In the genomic region with DNA sequence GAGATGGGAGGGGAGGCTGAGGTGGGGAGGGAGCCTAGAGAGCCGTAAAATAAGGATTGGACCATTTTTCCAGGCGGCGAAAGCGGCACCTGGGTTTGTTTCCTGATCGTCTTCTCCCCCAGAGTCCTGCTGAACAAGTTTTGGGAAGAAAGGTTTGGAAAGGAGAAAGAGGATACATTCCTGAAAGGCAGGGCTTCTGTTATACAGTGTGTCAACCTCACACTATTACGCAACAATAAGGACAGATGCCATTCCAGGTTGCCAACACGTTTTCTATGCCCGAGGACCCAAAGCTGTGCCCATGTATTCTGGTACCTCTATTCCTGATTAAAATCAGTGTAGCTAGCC, we compare ENCODE assay signal across 8 cellular contexts. TPM values are rescaled to one million over a fixed set of nuclear protein-coding genes. Genes with fewer than 3 reads are reported as not detected.
DNase-seq lines count a peak whose midpoint lies in the region; ATAC-seq and TF ChIP-seq lines count a peak whose summit lies in the region.

No MANE protein-coding gene starts in this region.

- no peaks in the 10 kb centered on the region for H3K36me3 Mint-ChIP-seq in stimulated activated effector memory CD8-positive, alpha-beta T cell treated with anti-CD3 and anti-CD28 coated beads, Interleukin-12 subunit alpha, Interleukin-12 subunit beta, amount 100 ng/mL, for 72 hours

- H3K4me1 ChIP-seq in mesenchymal stem cell (ENCODE audit: control insufficient read depth, insufficient read depth, low read depth, low read length), result no peaks in the 10 kb centered on the region

- DNase-seq in HT1080 (ENCODE audit: low read depth) (peak; percentile 15), cardiac fibroblast (ENCODE audit: low read depth in 2 of 2) (no peak), mesenchymal stem cell (no peak), GM10248 (ENCODE audit: extremely low spot score) (no peak), SW 1271 (lab: John Stamatoyannopoulos, UW) (no peak)
- no peak for DNase-seq in stimulated activated effector memory CD8-positive, alpha-beta T cell treated with anti-CD3 and anti-CD28 coated beads, Interleukin-12 subunit alpha, Interleukin-12 subunit beta, amount 100 ng/mL, for 72 hours (ENCODE audit: low spot score in 2 of 2)

- no peak overlapping the region for H2BK12ac ChIP-seq in mesenchymal stem cell (ENCODE audit: low read length in 2 of 2)

- POLR2A ChIA-PET in GM10248 (lab: Yijun Ruan, JAX), result no interaction called here

- no peak overlapping the region for H3K4me3 Mint-ChIP-seq in stimulated activated effector memory CD8-positive, alpha-beta T cell treated with anti-CD3 and anti-CD28 coated beads, Interleukin-12 subunit alpha, Interleukin-12 subunit beta, amount 100 ng/mL, for 72 hours

- H3K27me3 ChIP-seq in mesenchymal stem cell (ENCODE audit: control insufficient read depth in 1 of 2, insufficient read depth in 1 of 2, low read length in 2 of 2), result no peaks in the 10 kb centered on the region

- no peak overlapping the region for H4K91ac ChIP-seq in mesenchymal stem cell (ENCODE audit: low read length)

- no peak overlapping the region for H2BK15ac ChIP-seq in mesenchymal stem cell (ENCODE audit: low read depth, poor library complexity, severe bottlenecking)

- peak overlapping the region; percentile 76 for H3K4me2 ChIP-seq in mesenchymal stem cell (ENCODE audit: low read length, poor library complexity, severe bottlenecking)

- H2AFZ ChIP-seq in mesenchymal stem cell (ENCODE audit: low read depth, low read length), result peak overlapping the region; percentile 55

- 3% methylated on average over 8 of the region's 8 CpGs for WGBS in mesenchymal stem cell

- no peak overlapping the region for H2BK120ac ChIP-seq in mesenchymal stem cell (ENCODE audit: low read depth, low read length)

- peak overlapping the region; percentile 90 for H3K9ac ChIP-seq in mesenchymal stem cell (ENCODE audit: low read length)

- H3K79me1 ChIP-seq in mesenchymal stem cell (replicated peaks; ENCODE audit: low read length, poor library complexity, severe bottlenecking), result peaks cover 4% of the 10 kb centered on the region

- peak overlapping the region; percentile 77 to 80 for H3K4me3 ChIP-seq in cardiac fibroblast (replicated peaks in 1 of 2; ENCODE audit: low read depth in 2 of 2, low read length in 2 of 2)
- peak overlapping the region; percentile 78 to 90 for H3K4me3 ChIP-seq in mesenchymal stem cell (ENCODE audit: insufficient read depth in 1 of 2, low read depth in 1 of 2, low read length in 2 of 2)

- H3K4ac ChIP-seq in mesenchymal stem cell (ENCODE audit: low read depth in 1 of 2, low read length in 2 of 2), result peak overlapping the region; percentile 13 to 68

- no peak for ATAC-seq in HG02623 (IDR thresholded peaks at IDR 0.05; ENCODE audit: unreplicated experiment)
- ATAC-seq in stimulated activated effector memory CD8-positive, alpha-beta T cell treated with anti-CD3 and anti-CD28 coated beads, Interleukin-12 subunit alpha, Interleukin-12 subunit beta, amount 100 ng/mL, for 72 hours, result no peak

- H2AK5ac ChIP-seq in mesenchymal stem cell (ENCODE audit: low read length, severe bottlenecking), result no peak overlapping the region

- H3K23ac ChIP-seq in mesenchymal stem cell (ENCODE audit: low read length in 2 of 2), result peak overlapping the region in 1 of 2 experiments; percentile 23

- TF ChIP-seq CTCF in 22Rv1 (IDR thresholded peaks at IDR 0.05) (no peak), cardiac fibroblast (IDR thresholded peaks at IDR 0.05; ENCODE audit: low read depth, low read length) (no peak), GM10248 (IDR thresholded peaks at IDR 0.05; ENCODE audit: control extremely low read depth, extremely low read depth, low read depth, missing control alignments) (no peak)

- H3K9me3 Mint-ChIP-seq in stimulated activated effector memory CD8-positive, alpha-beta T cell treated with anti-CD3 and anti-CD28 coated beads, Interleukin-12 subunit alpha, Interleukin-12 subunit beta, amount 100 ng/mL, for 72 hours, result no peaks in the 10 kb centered on the region

- peak overlapping the region; percentile 75 for H4K8ac ChIP-seq in mesenchymal stem cell (ENCODE audit: low read length)

- peaks cover 0 to under 1% of the 10 kb centered on the region in 2 experiments for H3K36me3 ChIP-seq in mesenchymal stem cell (ENCODE audit: control insufficient read depth in 1 of 2, insufficient read depth in 2 of 2, low read depth in 1 of 2, low read length in 2 of 2)

- H3K9me3 ChIP-seq in mesenchymal stem cell (ENCODE audit: control insufficient read depth, low read length), result no peaks in the 10 kb centered on the region

- H3K18ac ChIP-seq in mesenchymal stem cell (ENCODE audit: low read depth in 1 of 2, low read length in 2 of 2), result peak overlapping the region; percentile 61 to 63

- peak overlapping the region; percentile 93 for H3K27ac ChIP-seq in 22Rv1
- peak overlapping the region; percentile 49 for H3K27ac ChIP-seq in mesenchymal stem cell (ENCODE audit: low read length, poor library complexity, severe bottlenecking)

- CTCF ChIA-PET in GM10248 (lab: Yijun Ruan, JAX), result interaction anchor here (1.3 to 5.6 kb wide), 4 partner anchors 10 to 484 kb away, joined by 3 to 55 read pairs (median 12); no protein-coding TSS in a partner anchor

- peaks cover 31% of the 10 kb centered on the region for H3K4me1 Mint-ChIP-seq in stimulated activated effector memory CD8-positive, alpha-beta T cell treated with anti-CD3 and anti-CD28 coated beads, Interleukin-12 subunit alpha, Interleukin-12 subunit beta, amount 100 ng/mL, for 72 hours

- no peak overlapping the region for H2BK5ac ChIP-seq in mesenchymal stem cell (ENCODE audit: low read depth, low read length, poor library complexity, severe bottlenecking)

- no peak overlapping the region for H3K27ac Mint-ChIP-seq in stimulated activated effector memory CD8-positive, alpha-beta T cell treated with anti-CD3 and anti-CD28 coated beads, Interleukin-12 subunit alpha, Interleukin-12 subunit beta, amount 100 ng/mL, for 72 hours

- peak overlapping the region in 1 of 2 experiments; percentile 38 for H3K14ac ChIP-seq in mesenchymal stem cell (ENCODE audit: low read length in 2 of 2)

RNA-seq across cellular contexts. Expression of a gene that starts 0.7 kb away (rescaled TPM):
- total RNA-seq in HT1080 (2014; rRNA removed; shearing (Covaris generic)), result 32.6 and 39.4 TPM in 2 replicates
- 110 and 134 TPM in 2 replicates for polyA plus RNA-seq in HT1080 (2015; cell fraction: cytosol; rRNA removed)
- 36.8 and 48.6 TPM in 2 replicates for polyA plus RNA-seq in HT1080 (2015; cell fraction: nucleus; rRNA removed)
- polyA plus RNA-seq in mesenchymal stem cell (2013, experiment 1 of 2), result 32.6 TPM
- 33.8 TPM for polyA plus RNA-seq in mesenchymal stem cell (2013, experiment 2 of 2)

RNA-seq across cellular contexts. Expression of a gene that starts 53.3 kb away (rescaled TPM):
- 2.9 and 3.6 TPM in 2 replicates for total RNA-seq in HT1080 (2014; rRNA removed; shearing (Covaris generic))
- polyA plus RNA-seq in HT1080 (2015; cell fraction: cytosol; rRNA removed), result 1.1 and 1.4 TPM in 2 replicates
- polyA plus RNA-seq in HT1080 (2015; cell fraction: nucleus; rRNA removed), result 2.7 and 3.2 TPM in 2 replicates
- 2.6 TPM for polyA plus RNA-seq in mesenchymal stem cell (2013, experiment 1 of 2)
- 2.6 TPM for polyA plus RNA-seq in mesenchymal stem cell (2013, experiment 2 of 2)
